In the genomic region with DNA sequence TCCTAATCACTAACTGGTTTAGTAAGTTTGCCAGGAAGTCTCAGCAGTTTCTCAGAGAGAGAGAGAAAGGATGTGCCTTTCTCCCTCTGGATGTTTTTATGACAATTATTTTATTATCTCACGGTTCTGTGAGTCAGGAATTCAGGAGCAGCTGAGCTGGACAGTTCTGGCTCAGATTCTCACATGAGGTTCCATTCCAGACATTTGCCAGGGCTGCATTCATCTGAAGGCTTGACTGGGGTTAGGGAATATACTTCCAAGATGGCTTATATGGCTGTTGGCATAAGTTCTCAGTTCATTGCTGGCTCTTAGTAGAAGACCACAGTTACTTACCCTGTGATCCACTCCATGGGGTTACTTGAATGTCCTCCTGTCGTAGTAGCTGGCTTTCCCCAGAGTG, we compare ENCODE assay signal across 19 cellular contexts.
A peak's percentile ranks its signal among the peaks of the same experiment; 100 is the strongest.
DNase-seq lines count a peak whose midpoint lies in the region; ATAC-seq, FAIRE-seq and TF ChIP-seq lines count a peak whose summit lies in the region.
"Had no signal": no experiment of that assay in that cellular context is flagged by ENCODE, and none has a peak within 500 bp of the region (broad histone marks: within the 10 kb centered on the region; RNA-seq: fewer than 3 reads in every experiment).

No MANE protein-coding gene starts in this region.

- no peak overlapping the region for H4K5ac ChIP-seq in H1 (ENCODE audit: insufficient read length, low read depth, low read length)

- 0 out of 2 replicates have a peak overlapping the region, but pooled peaks have one; percentile 77 for H2BK12ac ChIP-seq in H1 (ENCODE audit: low read depth, low read length)
- H2BK12ac ChIP-seq in mesenchymal stem cell (ENCODE audit: low read length in 2 of 2), result no peak overlapping the region

- peaks cover 4% of the 10 kb centered on the region for H3K4me1 Mint-ChIP-seq in activated T-cell treated with anti-CD3 and anti-CD28 coated beads, Interleukin-2, amount 50 U/mL, for 72 hours (ENCODE audit: low read depth)

- H3K4ac ChIP-seq in H1 (replicated peaks; ENCODE audit: insufficient read length, low read depth, low read length) (no peak overlapping the region), mesenchymal stem cell (ENCODE audit: low read depth in 1 of 2, low read length in 2 of 2) (no peak overlapping the region)

- H4K8ac ChIP-seq in H1 (ENCODE audit: extremely low read depth, insufficient read depth, low read length) (no peak overlapping the region), mesenchymal stem cell (ENCODE audit: low read length) (no peak overlapping the region)

- no peak overlapping the region for H2BK15ac ChIP-seq in H1 (ENCODE audit: low read length)
- no peak overlapping the region for H2BK15ac ChIP-seq in mesenchymal stem cell (ENCODE audit: low read depth, poor library complexity, severe bottlenecking)

- H3K27ac Mint-ChIP-seq in activated T-cell treated with anti-CD3 and anti-CD28 coated beads, Interleukin-2, amount 50 U/mL, for 72 hours, result no peak overlapping the region

- peak overlapping the region; percentile 84; the same call in 1 of the 2 replicates for H2BK20ac ChIP-seq in H1 (ENCODE audit: low read length)

- H3K9me3 ChIP-seq in H1 (ENCODE audit: insufficient read depth in 2 of 2, low read depth in 1 of 2, low read length in 1 of 2) (peaks cover 0 to 15% of the 10 kb centered on the region in 2 experiments; a peak in 3 of 4 replicates), mesenchymal stem cell (ENCODE audit: control insufficient read depth, low read length) (peaks cover 8% of the 10 kb centered on the region), thyroid gland (no peaks in the 10 kb centered on the region)
- H3K9me3 ChIP-seq: prostate gland had no signal

- H3K36me3 Mint-ChIP-seq in activated T-cell treated with anti-CD3 and anti-CD28 coated beads, Interleukin-2, amount 50 U/mL, for 72 hours (ENCODE audit: insufficient read depth in 2 of 2), result peaks cover 1 to 7% of the 10 kb centered on the region in 2 donors
- H3K36me3 Mint-ChIP-seq: natural killer cell had no signal

- H3K4me2 ChIP-seq in H1 (ENCODE audit: insufficient read depth in 1 of 2, low read depth in 2 of 2, low read length in 2 of 2), result no peak overlapping the region
- no peak overlapping the region for H3K4me2 ChIP-seq in mesenchymal stem cell (ENCODE audit: low read length, poor library complexity, severe bottlenecking)

- no peak overlapping the region for H3K18ac ChIP-seq in H1 (ENCODE audit: extremely low read depth, low read length)
- H3K18ac ChIP-seq in mesenchymal stem cell (ENCODE audit: low read depth in 1 of 2, low read length in 2 of 2), result no peak overlapping the region

- H3K23ac ChIP-seq in H1 (ENCODE audit: insufficient read length) (no peak overlapping the region), mesenchymal stem cell (ENCODE audit: low read length in 2 of 2) (no peak overlapping the region)

- ATAC-seq in activated T-cell treated with anti-CD3 and anti-CD28 coated beads, Interleukin-2, amount 50 U/mL, for 72 hours (replicated peaks in 1 of 2), result no peak
- ATAC-seq: activated CD4-positive, CD25-positive, alpha-beta regulatory T cell treated with anti-CD3 and anti-CD28 coated beads, Interleukin-2, amount 50 U/mL, for 24 hours; natural killer cell; Panc1; stimulated activated naive CD8-positive, alpha-beta T cell treated with anti-CD3 and anti-CD28 coated beads, Interleukin-15, Interleukin-2, amounts not matched to agents 100 U/mL and 50 U/mL, for 24 hours had no signal

- no peaks in the 10 kb centered on the region for H4K20me1 ChIP-seq in H1 (replicated peaks in 1 of 2; ENCODE audit: control insufficient read depth in 1 of 2, insufficient read depth in 2 of 2, low read length in 2 of 2)

- H3K27me3 ChIP-seq in H1 (replicated peaks in 1 of 4; ENCODE audit: control insufficient read depth in 3 of 4, extremely low read depth in 1 of 4, insufficient read depth in 3 of 4, low read length in 3 of 4), result no peaks in the 10 kb centered on the region
- H3K27me3 ChIP-seq in mesenchymal stem cell (ENCODE audit: control insufficient read depth in 1 of 2, insufficient read depth in 1 of 2, low read length in 2 of 2), result no peaks in the 10 kb centered on the region
- no peaks in the 10 kb centered on the region for H3K27me3 ChIP-seq in thyroid gland

- TF ChIP-seq RAD21 in H1 (IDR thresholded peaks at IDR 0.05 in 1 of 2, conservative IDR thresholded peaks at IDR 0.05 in 1 of 2; ENCODE audit: low read depth in 2 of 2, low read length in 2 of 2), result no peak

- H3K9me3 Mint-ChIP-seq in activated T-cell treated with anti-CD3 and anti-CD28 coated beads, Interleukin-2, amount 50 U/mL, for 72 hours, result peaks cover 5% of the 10 kb centered on the region in 2 donors
- H3K9me3 Mint-ChIP-seq: natural killer cell had no signal

- H3K56ac ChIP-seq in H1 (replicated peaks; ENCODE audit: insufficient read length, low read depth, low read length), result no peak overlapping the region

- H4K91ac ChIP-seq in H1 (replicated peaks; ENCODE audit: insufficient read length, low read length) (no peak overlapping the region), mesenchymal stem cell (ENCODE audit: low read length) (no peak overlapping the region)

- no peak overlapping the region for H3K14ac ChIP-seq in H1 (ENCODE audit: insufficient read length)
- H3K14ac ChIP-seq in mesenchymal stem cell (ENCODE audit: low read length in 2 of 2), result no peak overlapping the region

- 0 out of 2 replicates have a peak overlapping the region, but pooled peaks have one; percentile 60 for H2AK5ac ChIP-seq in H1 (ENCODE audit: low read depth, low read length)
- H2AK5ac ChIP-seq in mesenchymal stem cell (ENCODE audit: low read length, severe bottlenecking), result no peak overlapping the region

- H3K4me1 ChIP-seq in H1 (replicated peaks in 1 of 4; ENCODE audit: control insufficient read depth in 3 of 4, insufficient read depth in 4 of 4, low read length in 3 of 4), result peaks cover 9 to 23% (median 15%) of the 10 kb centered on the region in 4 experiments
- H3K4me1 ChIP-seq in mesenchymal stem cell (ENCODE audit: control insufficient read depth, insufficient read depth, low read depth, low read length), result peaks cover 10% of the 10 kb centered on the region
- H3K4me1 ChIP-seq in thyroid gland, result peaks cover 5 to 18% of the 10 kb centered on the region in 2 donors

- H3K23me2 ChIP-seq in H1 (ENCODE audit: low read depth, low read length), result 0 out of 2 replicates have a peak, but pooled peaks cover 2% of the 10 kb centered on the region

- H3K36me3 ChIP-seq in H1 (ENCODE audit: control insufficient read depth in 2 of 4, insufficient read depth in 4 of 4, low read length in 3 of 4) (peaks cover 0 to 3% (median 0%) of the 10 kb centered on the region in 4 experiments; a peak in 2 of 8 replicates), mesenchymal stem cell (ENCODE audit: control insufficient read depth in 1 of 2, insufficient read depth in 2 of 2, low read depth in 1 of 2, low read length in 2 of 2) (no peaks in the 10 kb centered on the region), thyroid gland (no peaks in the 10 kb centered on the region)
- H3K36me3 ChIP-seq: prostate gland had no signal

- H2BK120ac ChIP-seq in H1 (replicated peaks; ENCODE audit: low read depth, low read length) (peak overlapping the region; percentile 43), mesenchymal stem cell (ENCODE audit: low read depth, low read length) (no peak overlapping the region)

- TF ChIP-seq EP300 in H1 (IDR thresholded peaks at IDR 0.05; ENCODE audit: borderline replicate concordance in 1 of 2, low read depth in 2 of 2, low read length in 2 of 2), result no peak

- POLR2A ChIA-PET in H1 (lab: Charles Lee; ENCODE audit: partially characterized antibody), result interaction anchor here (7.7 kb wide), 1 partner anchor 101 kb away, joined by 164 read pairs; a partner anchor contains a TSS

- no peaks in the 10 kb centered on the region for H3K79me2 ChIP-seq in H1 (ENCODE audit: control insufficient read depth in 1 of 2, insufficient read depth in 2 of 2, low read length in 2 of 2)

- intact Hi-C loops in thyroid gland (cut with DNase I), result loop anchor here (10.0 kb wide), 1 partner anchor 90 kb away; no protein-coding TSS in a partner anchor

- H3K27me3 Mint-ChIP-seq in activated T-cell treated with anti-CD3 and anti-CD28 coated beads, Interleukin-2, amount 50 U/mL, for 72 hours (ENCODE audit: low read depth), result no peaks in the 10 kb centered on the region

- CTCF ChIA-PET in H1 (lab: Charles Lee; ENCODE audit: partially characterized antibody), result interaction anchor here (0.6 to 2.5 kb wide), 6 partner anchors 9 to 1006 kb away, joined by 3 to 12 read pairs (median 4); no protein-coding TSS in a partner anchor

- H2AFZ ChIP-seq in H1 (ENCODE audit: low read length) (no peak overlapping the region), mesenchymal stem cell (ENCODE audit: low read depth, low read length) (no peak overlapping the region)

- FAIRE-seq in H1 (lab: Jason Lieb, UNC) (no peak), urothelium cell line (lab: Jason Lieb, UNC) (no peak)
- FAIRE-seq: GM19239 had no signal

- no peak for TF ChIP-seq CTCF in H1 (IDR thresholded peaks at IDR 0.05; ENCODE audit: control extremely low read depth in 1 of 3, insufficient read depth in 1 of 3, low read depth in 1 of 3, low read length in 3 of 3)
- no peak for TF ChIP-seq CTCF in thyroid gland (IDR thresholded peaks at IDR 0.05)

- H3K4me3 ChIP-seq in H1 (ENCODE audit: extremely low read depth in 1 of 4, insufficient read depth in 2 of 4, low read depth in 3 of 4, low read length in 4 of 4), result no peak overlapping the region
- H3K4me3 ChIP-seq in mesenchymal stem cell (ENCODE audit: insufficient read depth in 1 of 2, low read depth in 1 of 2, low read length in 2 of 2), result no peak overlapping the region
- H3K4me3 ChIP-seq in thyroid gland (replicated peaks in 1 of 3), result no peak overlapping the region
- H3K4me3 ChIP-seq: prostate gland had no signal

- no peak overlapping the region for H3K4me3 Mint-ChIP-seq in activated T-cell treated with anti-CD3 and anti-CD28 coated beads, Interleukin-2, amount 50 U/mL, for 72 hours
- H3K4me3 Mint-ChIP-seq: natural killer cell; T-helper 1 cell treated with Interleukin-12 subunit alpha and Interleukin-12 subunit beta and Interleukin-4 antibody, amounts not matched to agents 30 μg/mL and 1 μg/mL, for 36 hours had no signal

- TF ChIP-seq POLR2A in H1 (IDR thresholded peaks at IDR 0.05; ENCODE audit: control extremely low read depth in 1 of 2, low read depth in 2 of 2, low read length in 2 of 2) (no peak), thyroid gland (IDR thresholded peaks at IDR 0.05) (no peak)

- peak; percentile 50 for DNase-seq in EH (ENCODE audit: low read depth)
- DNase-seq in NCI-H226, result peak; percentile 37
- no peak for DNase-seq in H1 (ENCODE audit: low read depth in 1 of 2, low spot score in 2 of 2)
- DNase-seq in mesenchymal stem cell, result peak; percentile 22
- DNase-seq in urothelium cell line (ENCODE audit: low spot score), result no peak
- no peak for DNase-seq in thyroid gland
- DNase-seq in activated T-cell treated with anti-CD3 and anti-CD28 coated beads, Interleukin-2, amount 50 U/mL, for 72 hours, result no peak
- no peak for DNase-seq in anterior cingulate cortex (lab: John Stamatoyannopoulos, UW)
- DNase-seq: dermis blood vessel endothelial cell; MM.1S; natural killer cell; NCI-H2081 treated with DMSO at 0.1 percent for 48 hours; stimulated activated CD4-positive, alpha-beta T cell treated with anti-CD3 and anti-CD28 coated beads, Interleukin-12 subunit alpha, Interleukin-12 subunit beta, amount 100 ng/mL, for 4 hours; stimulated activated naive CD8-positive, alpha-beta T cell treated with anti-CD3 and anti-CD28 coated beads, Interleukin-15, Interleukin-2, amounts not matched to agents 100 U/mL and 50 U/mL, for 24 hours had no signal

- H3K9ac ChIP-seq in H1 (replicated peaks in 1 of 4; ENCODE audit: extremely low read depth in 1 of 4, low read depth in 3 of 4, low read length in 3 of 4) (no peak overlapping the region), mesenchymal stem cell (ENCODE audit: low read length) (no peak overlapping the region)

- 0 out of 2 replicates have a peak overlapping the region, but pooled peaks have one; percentile 45 for H2BK5ac ChIP-seq in H1 (ENCODE audit: low read depth, low read length)
- no peak overlapping the region for H2BK5ac ChIP-seq in mesenchymal stem cell (ENCODE audit: low read depth, low read length, poor library complexity, severe bottlenecking)

- H3K79me1 ChIP-seq in H1 (ENCODE audit: low read depth, low read length) (no peaks in the 10 kb centered on the region), mesenchymal stem cell (replicated peaks; ENCODE audit: low read length, poor library complexity, severe bottlenecking) (no peaks in the 10 kb centered on the region)

- H3K27ac ChIP-seq in H1 (ENCODE audit: low read depth, low read length) (no peak overlapping the region), mesenchymal stem cell (ENCODE audit: low read length, poor library complexity, severe bottlenecking) (no peak overlapping the region), thyroid gland (no peak overlapping the region)
- H3K27ac ChIP-seq: prostate gland had no signal

- 88% methylated on average over 2 of the region's 2 CpGs; no CpG with 5 or more reads in 1 of the 2 experiments for WGBS in H1 (ENCODE audit: extremely low coverage in 1 of 2, insufficient coverage in 1 of 2, insufficient read length in 1 of 2, insufficient replicate concordance in 2 of 2, low coverage in 1 of 2, low lambda C conversion rate in 2 of 2, missing lambda C conversion rate in 1 of 2), 2 experiments
- 95% methylated on average over 2 of the region's 2 CpGs for WGBS in mesenchymal stem cell
- 87 to 92% methylated on average over 2 of the region's 2 CpGs for WGBS in thyroid gland, 2 donors

Comparison
In these comparisons a context has a peak if more than half of its experiments do, and no peak if none do; other contexts are left out.
1. DNase-seq: peak in EH (single experiment), NCI-H226 (single experiment) and mesenchymal stem cell (single experiment); none in H1 (0 of 2), urothelium cell line (single experiment), thyroid gland (0 of 2), activated T-cell treated with anti-CD3 and anti-CD28 coated beads, Interleukin-2, amount 50 U/mL, for 72 hours (0 of 2) and anterior cingulate cortex (0 of 58).